In the genomic region with DNA sequence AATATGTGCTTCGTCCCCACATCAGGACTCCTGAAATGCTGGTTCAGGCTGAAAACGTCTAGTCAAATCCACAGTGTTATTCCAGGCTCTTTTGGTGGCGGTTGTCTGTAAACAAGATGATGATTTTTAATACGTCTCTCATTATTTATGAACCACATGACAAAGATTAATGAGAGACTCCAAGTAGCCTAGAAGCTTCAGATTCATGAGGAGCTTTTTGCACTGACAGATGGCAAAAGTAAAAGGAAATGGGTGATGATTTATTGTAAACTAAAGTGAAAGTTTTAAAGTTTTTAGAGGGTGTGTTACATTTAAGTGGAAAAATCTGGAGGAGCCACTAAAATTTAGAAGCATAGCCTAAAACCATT, we compare ENCODE assay signal across 8 cellular contexts.
DNase-seq lines count a peak whose midpoint lies in the region; ATAC-seq, FAIRE-seq and TF ChIP-seq lines count a peak whose summit lies in the region.

No MANE protein-coding gene starts in this region.

- peak in 1 of 4 donors; percentile 17 for ATAC-seq in pancreas

- no peak for TF ChIP-seq CTCF in pancreas (IDR thresholded peaks at IDR 0.05)

- peaks cover 0 to 15% (median 4%) of the 10 kb centered on the region in 3 donors for H3K4me1 ChIP-seq in pancreas

- H3K9me3 ChIP-seq in pancreas: no peaks in the 10 kb centered on the region

- intact Hi-C loops in pancreas (cut with DNase I): no loop called here

- no peak for FAIRE-seq in pancreas (lab: Jason Lieb, UNC)

- H3K27ac ChIP-seq in epithelial cell of prostate: peak overlapping the region; percentile 60
- peak overlapping the region in 3 of 4 donors; percentile 3 to 73 (median 71) for H3K27ac ChIP-seq in pancreas

- peak overlapping the region in 2 of 4 donors; percentile 15 to 27 for H3K4me3 ChIP-seq in pancreas

- H3K36me3 ChIP-seq in pancreas: no peaks in the 10 kb centered on the region

- H3K27me3 ChIP-seq in pancreas: no peaks in the 10 kb centered on the region

- peak; percentile 22 for DNase-seq in EH (ENCODE audit: low read depth)
- DNase-seq in NCI-H82 (lab: John Stamatoyannopoulos, UW): peak; percentile 71
- no peak for DNase-seq in epithelial cell of prostate (ENCODE audit: low read depth, low spot score)
- DNase-seq in pancreas: no peak
- DNase-seq in EL: no peak
- no peak for DNase-seq in NCI-H2029 (lab: John Stamatoyannopoulos, UW)
- no peak for DNase-seq in KG1 (lab: John Stamatoyannopoulos, UW)
- no peak for DNase-seq in HuH-7.5 (ENCODE audit: low spot score)

- WGBS in pancreas, 2 donors: 36 to 39% methylated on average over 4 of the region's 4 CpGs

Comparison
In these comparisons a context has a peak if more than half of its experiments do, and no peak if none do; other contexts are left out.
1. DNase-seq: peak in EH (single experiment) and NCI-H82 (single experiment); none in epithelial cell of prostate (single experiment), pancreas (0 of 6), EL (single experiment), NCI-H2029 (single experiment), KG1 (single experiment) and HuH-7.5 (single experiment).